Comparison of ENCODE assay signal across 8 cellular contexts in the genomic region with DNA sequence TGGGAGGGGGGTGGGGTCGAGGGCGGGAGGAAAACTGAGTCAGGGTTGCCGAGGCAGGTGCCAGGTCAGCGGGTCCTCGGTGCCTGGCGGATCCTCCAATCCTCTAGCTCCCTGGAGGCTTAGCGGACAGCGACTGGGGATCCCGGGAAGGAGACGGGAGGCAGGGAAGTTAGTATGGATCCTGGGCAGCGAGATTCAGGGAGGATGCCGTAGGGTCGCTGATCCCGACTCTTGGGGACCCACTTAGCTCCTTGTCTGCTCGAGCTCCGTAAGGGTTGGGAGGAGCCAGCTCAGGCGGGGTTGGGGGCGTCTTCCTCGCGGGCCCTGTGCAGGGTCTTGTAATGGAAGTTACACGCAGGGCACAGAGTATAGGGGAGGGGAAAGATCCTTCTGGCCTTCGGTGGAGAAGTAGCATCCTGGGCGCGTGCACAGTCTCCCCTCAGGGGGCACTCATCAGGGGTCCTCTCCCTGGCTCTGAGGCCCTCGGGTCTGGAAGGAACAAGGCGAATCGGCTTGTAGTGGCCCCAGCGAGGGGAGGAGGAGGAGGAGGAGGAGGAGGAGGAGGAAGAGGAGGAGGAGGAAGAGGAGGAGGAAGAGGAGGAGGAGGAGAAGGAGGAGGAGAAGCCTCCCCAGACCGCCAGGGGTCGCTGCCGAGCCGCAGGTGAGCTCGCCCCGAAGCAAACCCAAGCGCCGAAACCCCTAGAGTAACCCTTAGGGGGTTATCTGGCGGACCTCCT. TPM values are rescaled to one million over a fixed set of nuclear protein-coding genes. Genes with fewer than 3 reads are reported as not detected.
DNase-seq lines count a peak whose midpoint lies in the region; ATAC-seq, FAIRE-seq and TF ChIP-seq lines count a peak whose summit lies in the region.

No MANE protein-coding gene starts in this region.

- H2AFZ ChIP-seq in Karpas-422 (ENCODE audit: low read length): no peak overlapping the region; the same call in 1 of the 2 replicates
- no peak overlapping the region for H2AFZ ChIP-seq in smooth muscle cell (ENCODE audit: low read depth)

- WGBS in adrenal gland, 4 donors: 2% methylated on average over 20 to 36 of the region's 37 CpGs
- WGBS in smooth muscle cell (ENCODE audit: low lambda C conversion rate): 4% methylated on average over 32 of the region's 37 CpGs

- no peaks in the 10 kb centered on the region for H4K20me1 ChIP-seq in Karpas-422 (ENCODE audit: insufficient read depth, low read depth, low read length)
- H4K20me1 ChIP-seq in smooth muscle cell (ENCODE audit: low read depth): no peaks in the 10 kb centered on the region

- no peaks in the 10 kb centered on the region for H3K36me3 ChIP-seq in Karpas-422 (ENCODE audit: insufficient read depth, low read length)
- no peaks in the 10 kb centered on the region for H3K36me3 ChIP-seq in adrenal gland (replicated peaks in 1 of 2)
- no peaks in the 10 kb centered on the region for H3K36me3 ChIP-seq in smooth muscle cell (ENCODE audit: low read depth)

- H3K27ac Mint-ChIP-seq in T-helper 17 cell: no peak overlapping the region

- TF ChIP-seq POLR2A in adrenal gland (IDR thresholded peaks at IDR 0.05): no peak

- TF ChIP-seq CTCF in D721Med (IDR thresholded peaks at IDR 0.05; ENCODE audit: insufficient read depth, missing control alignments) (peak; percentile 48), adrenal gland (IDR thresholded peaks at IDR 0.05) (peak; percentile 42 to 87 (median 66)), smooth muscle cell (IDR thresholded peaks at IDR 0.05; ENCODE audit: borderline replicate concordance, insufficient read depth, poor library complexity, severe bottlenecking) (peak; percentile 71)

- peaks cover 63% of the 10 kb centered on the region for H3K27me3 Mint-ChIP-seq in T-helper 17 cell

- H3K9ac ChIP-seq in Karpas-422 (ENCODE audit: low read length) (peak overlapping the region; percentile 58), smooth muscle cell (ENCODE audit: low read depth) (no peak overlapping the region)

- H3K4me3 Mint-ChIP-seq in T-helper 17 cell: peak overlapping the region; percentile 86

- no peak for FAIRE-seq in D721Med (lab: Jason Lieb, UNC)

- peak; percentile 69 for ATAC-seq in T-helper 17 cell
- ATAC-seq in GM19452 (IDR thresholded peaks at IDR 0.05; ENCODE audit: unreplicated experiment): no peak

- DNase-seq in D721Med (ENCODE audit: insufficient read length, low spot score): no peak
- DNase-seq in Karpas-422: peak; percentile 88
- peak; percentile 53 to 72 (median 71) for DNase-seq in T-helper 17 cell
- DNase-seq in adrenal gland: peak in 6 of 7 donors; percentile 53 to 71 (median 70)
- peak in 42 of 51 donors; percentile 10 to 76 (median 44) for DNase-seq in hypothalamus (lab: John Stamatoyannopoulos, UW)
- no peak for DNase-seq in smooth muscle cell (lab: John Stamatoyannopoulos, UW; ENCODE audit: unreplicated experiment)
- no peak for DNase-seq in middle frontal gyrus (ENCODE audit: extremely low spot score, low spot score)

- peaks cover 12% of the 10 kb centered on the region for H3K36me3 Mint-ChIP-seq in T-helper 17 cell (ENCODE audit: low read depth)

- intact Hi-C loops in adrenal gland (cut with DNase I): loop anchor here (5.0 to 10.0 kb wide), 3 partner anchors 52 to 152 kb away; partner anchors contain the start of gene NCOA5 (in 1 of the 2)

- H3K79me2 ChIP-seq in Karpas-422 (ENCODE audit: low read length) (no peaks in the 10 kb centered on the region), smooth muscle cell (ENCODE audit: low read depth) (no peaks in the 10 kb centered on the region)

- H3K4me2 ChIP-seq in Karpas-422 (ENCODE audit: low read depth, low read length, poor library complexity, severe bottlenecking) (peak overlapping the region; percentile 61), smooth muscle cell (peak overlapping the region; percentile 88)

- H3K27me3 ChIP-seq in Karpas-422 (ENCODE audit: low read length) (no peaks in the 10 kb centered on the region), adrenal gland (no peaks in the 10 kb centered on the region), smooth muscle cell (ENCODE audit: low read depth) (peaks cover 18% of the 10 kb centered on the region)

- H3K4me3 ChIP-seq in Karpas-422 (ENCODE audit: low read length) (peak overlapping the region; percentile 60; the same call in 1 of the 2 replicates), adrenal gland (peak overlapping the region in 1 of 4 donors; percentile 83), smooth muscle cell (peak overlapping the region; percentile 63)

- H3K27ac ChIP-seq in Karpas-422 (ENCODE audit: low read length): no peak overlapping the region
- H3K27ac ChIP-seq in adrenal gland: no peak overlapping the region
- no peak overlapping the region for H3K27ac ChIP-seq in smooth muscle cell (ENCODE audit: low read depth)

- peaks cover 4% of the 10 kb centered on the region for H3F3A ChIP-seq in smooth muscle cell (ENCODE audit: low read depth)

- H3K4me1 ChIP-seq in Karpas-422 (ENCODE audit: low read length) (peaks cover 7% of the 10 kb centered on the region), adrenal gland (replicated peaks in 1 of 2) (peaks cover 0 to 12% of the 10 kb centered on the region in 2 donors), smooth muscle cell (ENCODE audit: low read depth) (no peaks in the 10 kb centered on the region)

- no peaks in the 10 kb centered on the region for H3K9me2 ChIP-seq in Karpas-422 (replicated peaks; ENCODE audit: insufficient read depth, low read length)

- H3K4me1 Mint-ChIP-seq in T-helper 17 cell: peaks cover 28% of the 10 kb centered on the region

- H3K9me3 ChIP-seq in Karpas-422 (ENCODE audit: low read length): no peaks in the 10 kb centered on the region
- no peaks in the 10 kb centered on the region for H3K9me3 ChIP-seq in T-helper 17 cell (ENCODE audit: control insufficient read depth, low read length, poor library complexity, severe bottlenecking)
- H3K9me3 ChIP-seq in adrenal gland (replicated peaks in 1 of 3): no peaks in the 10 kb centered on the region
- no peaks in the 10 kb centered on the region for H3K9me3 ChIP-seq in smooth muscle cell (replicated peaks; ENCODE audit: low read depth)

RNA-seq across cellular contexts. Expression of gene SLC12A5, which starts 6.4 kb away (rescaled TPM):
- total RNA-seq in Karpas-422 (2014; rRNA removed; shearing (Covaris generic); ENCODE audit: low replicate concordance): not detected in 2 replicates
- total RNA-seq in T-helper 17 cell (not detected), adrenal gland (10 to 100 TPM in 5 of 8 donors, 1 to 10 TPM in 2, under 1 TPM in 1; 0.30 to 24.5 (median 14.5) TPM), smooth muscle cell (0.09 and 0.40 TPM in 2 replicates)
- polyA plus RNA-seq in adrenal gland (100 to 1,000 TPM in 2 of 3 donors, 10 to 100 TPM in 1; 15.0 to 121 (median 120) TPM), smooth muscle cell (1.2 and 1.3 TPM in 2 replicates)

RNA-seq across cellular contexts. Expression of gene MMP9, which starts 13.9 kb away (rescaled TPM):
- not detected in 2 replicates for total RNA-seq in Karpas-422 (2014; rRNA removed; shearing (Covaris generic); ENCODE audit: low replicate concordance)
- total RNA-seq in T-helper 17 cell (1 to 10 TPM; 2.6 to 2.7 TPM), adrenal gland (under 1 TPM in 7 of 8 donors, not detected in 1; 0.18 to 0.97 (median 0.37) TPM), smooth muscle cell (4.9 and 6.3 TPM in 2 replicates)
- polyA plus RNA-seq in adrenal gland (1 to 10 TPM in 1 of 3 donors, under 1 TPM in 2; 0.07 to 1.2 (median 0.51) TPM), smooth muscle cell (5.9 and 27.2 TPM in 2 replicates)

RNA-seq across cellular contexts. Expression of gene ZNF335, which starts 50.6 kb away (rescaled TPM):
- 13.2 and 20.3 TPM in 2 replicates for total RNA-seq in Karpas-422 (2014; rRNA removed; shearing (Covaris generic); ENCODE audit: low replicate concordance)
- 100 to 1,000 TPM in 1 of 2 donors, 10 to 100 TPM in 1; 95.1 to 129 TPM for total RNA-seq in T-helper 17 cell
- total RNA-seq in adrenal gland: 10 to 100 TPM; 11.1 to 29.9 (median 17.7) TPM
- polyA plus RNA-seq in adrenal gland: 10 to 100 TPM in 2 of 3 donors, 1 to 10 TPM in 1; 5.4 to 45.1 (median 29.5) TPM
- total RNA-seq in smooth muscle cell: 11.2 and 11.6 TPM in 2 replicates
- 14.2 and 20.7 TPM in 2 replicates for polyA plus RNA-seq in smooth muscle cell

Comparison
In these comparisons a context has a peak if more than half of its experiments do, and no peak if none do; other contexts are left out.
1. DNase-seq: peak in Karpas-422 (single experiment), T-helper 17 cell (3 of 3), adrenal gland (6 of 7) and hypothalamus (42 of 51); none in D721Med (single experiment), smooth muscle cell (single experiment) and middle frontal gyrus (single experiment).
2. Peak in every context shown above with its lines, with median percentiles within 50 percentile points of each other: CTCF ChIP-seq.